1 cellular context compared by ENCODE assay signal in the genomic region with DNA sequence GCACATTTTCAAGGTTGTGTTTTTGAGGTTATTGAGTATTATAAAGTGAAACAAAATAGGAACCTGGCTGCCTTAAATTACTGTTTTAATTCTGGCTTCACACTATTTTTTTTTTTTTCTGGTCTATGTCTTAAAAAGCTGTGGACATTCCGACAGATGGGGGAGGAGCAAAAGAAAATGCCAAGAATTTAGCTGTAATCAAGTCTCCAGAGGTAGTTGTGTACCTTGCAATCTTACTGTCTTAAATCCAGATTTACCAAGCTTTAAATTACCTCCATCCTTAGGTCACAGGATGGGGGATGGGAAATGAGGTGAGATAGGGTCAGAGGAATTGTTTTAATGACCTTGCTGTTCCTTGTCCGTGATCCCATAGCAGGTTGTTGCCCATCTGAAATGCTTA.
TF ChIP-seq lines count a peak whose summit lies in the region.

No MANE protein-coding gene starts in this region.

TF ChIP-seq in H1, 55 proteins besides CTCF, POLR2A, EP300 and RAD21:
- TF ChIP-seq TEAD4 (IDR thresholded peaks at IDR 0.05; ENCODE audit: low read depth, low read length) (0 out of 2 replicates have a peak, but pooled peaks have one; percentile 11), HDAC6 (IDR thresholded peaks at IDR 0.05; ENCODE audit: low read depth, low read length) (no peak)
